Comparison of ENCODE assay signal across 1 cellular context in genomic region chr17:63519972-63520882, GRCh38.
A peak's percentile ranks its signal among the peaks of the same experiment; 100 is the strongest.
TF ChIP-seq lines count a peak whose summit lies in the region.

No MANE protein-coding gene starts in this region.

TF ChIP-seq in HepG2, 621 proteins besides CTCF, POLR2A, EP300 and RAD21 (continued from another document and continues in another):
- TF ChIP-seq ARID5B (CRISPR knock-in tag; IDR thresholded peaks at IDR 0.05) (peak; percentile 91), BRD4 (CRISPR knock-in tag; IDR thresholded peaks at IDR 0.05) (no peak), SAFB2 (CRISPR knock-in tag; IDR thresholded peaks at IDR 0.05; ENCODE audit: borderline replicate concordance, low read depth) (no peak; the same call in 1 of the 2 replicates), ZNF800 (CRISPR knock-in tag; IDR thresholded peaks at IDR 0.05) (no peak), HHEX (CRISPR knock-in tag; IDR thresholded peaks at IDR 0.05) (peak; percentile 100), ZNF510 (CRISPR knock-in tag; IDR thresholded peaks at IDR 0.05; ENCODE audit: low read depth) (no peak), ZFP37 (CRISPR knock-in tag; IDR thresholded peaks at IDR 0.05; ENCODE audit: borderline replicate concordance) (no peak), SKIL (CRISPR knock-in tag; IDR thresholded peaks at IDR 0.05; ENCODE audit: borderline replicate concordance) (peak; percentile 77; the same call in 1 of the 2 replicates), RFXAP (CRISPR knock-in tag; IDR thresholded peaks at IDR 0.05; ENCODE audit: borderline replicate concordance) (peak; percentile 68; the same call in 1 of the 2 replicates), HOXA3 (CRISPR knock-in tag; IDR thresholded peaks at IDR 0.05) (peak; percentile 84), NCOA2 (CRISPR knock-in tag; IDR thresholded peaks at IDR 0.05) (peak; percentile 84), ZNF367 (CRISPR knock-in tag; IDR thresholded peaks at IDR 0.05; ENCODE audit: borderline replicate concordance) (no peak), HNRNPL (IDR thresholded peaks at IDR 0.05; ENCODE audit: low read depth, low read length) (no peak), ONECUT2 (CRISPR knock-in tag; IDR thresholded peaks at IDR 0.05) (no peak), KAT7 (CRISPR knock-in tag; IDR thresholded peaks at IDR 0.05; ENCODE audit: borderline replicate concordance) (0 out of 2 replicates have a peak, but pooled peaks have one; percentile 7), NONO (IDR thresholded peaks at IDR 0.05) (no peak), NONO (CRISPR knock-in tag; conservative IDR thresholded peaks at IDR 0.05) (peak; percentile 94), ELF3 (CRISPR knock-in tag; IDR thresholded peaks at IDR 0.05) (peak; percentile 80), SETDB1 (CRISPR knock-in tag; IDR thresholded peaks at IDR 0.05; ENCODE audit: borderline replicate concordance) (no peak), ZNF431 (CRISPR knock-in tag; IDR thresholded peaks at IDR 0.05; ENCODE audit: borderline replicate concordance, low read depth) (peak; percentile 75; the same call in 1 of the 2 replicates), ZNF280D (CRISPR knock-in tag; IDR thresholded peaks at IDR 0.05) (peak; percentile 20; the same call in 1 of the 2 replicates), KLF15 (CRISPR knock-in tag; IDR thresholded peaks at IDR 0.05; ENCODE audit: borderline replicate concordance) (no peak), HINFP (CRISPR knock-in tag; IDR thresholded peaks at IDR 0.05; ENCODE audit: low read depth) (0 out of 2 replicates have a peak, but pooled peaks have one; percentile 38), XRCC5 (optimal IDR thresholded peaks at IDR 0.05; ENCODE audit: low read length) (peak; percentile 82), STAT5B (CRISPR knock-in tag; IDR thresholded peaks at IDR 0.05) (0 out of 2 replicates have a peak, but pooled peaks have one; percentile 47), ZNF703 (CRISPR knock-in tag; IDR thresholded peaks at IDR 0.05; ENCODE audit: borderline replicate concordance) (peak; percentile 97), HMG20A (CRISPR knock-in tag; IDR thresholded peaks at IDR 0.05; ENCODE audit: borderline replicate concordance) (peak; percentile 94; the same call in 1 of the 2 replicates), ZSCAN29 (CRISPR knock-in tag; conservative IDR thresholded peaks at IDR 0.05) (0 out of 2 replicates have a peak, but pooled peaks have one; percentile 25), KLF11 (CRISPR knock-in tag; IDR thresholded peaks at IDR 0.05) (peak; percentile 77; the same call in 1 of the 2 replicates), TBX2 (CRISPR knock-in tag; IDR thresholded peaks at IDR 0.05; ENCODE audit: borderline replicate concordance) (peak; percentile 98), GATA4 (IDR thresholded peaks at IDR 0.05; ENCODE audit: borderline replicate concordance, low read depth) (peak; percentile 26; the same call in 1 of the 2 replicates)
- TF ChIP-seq, protein P1, sequence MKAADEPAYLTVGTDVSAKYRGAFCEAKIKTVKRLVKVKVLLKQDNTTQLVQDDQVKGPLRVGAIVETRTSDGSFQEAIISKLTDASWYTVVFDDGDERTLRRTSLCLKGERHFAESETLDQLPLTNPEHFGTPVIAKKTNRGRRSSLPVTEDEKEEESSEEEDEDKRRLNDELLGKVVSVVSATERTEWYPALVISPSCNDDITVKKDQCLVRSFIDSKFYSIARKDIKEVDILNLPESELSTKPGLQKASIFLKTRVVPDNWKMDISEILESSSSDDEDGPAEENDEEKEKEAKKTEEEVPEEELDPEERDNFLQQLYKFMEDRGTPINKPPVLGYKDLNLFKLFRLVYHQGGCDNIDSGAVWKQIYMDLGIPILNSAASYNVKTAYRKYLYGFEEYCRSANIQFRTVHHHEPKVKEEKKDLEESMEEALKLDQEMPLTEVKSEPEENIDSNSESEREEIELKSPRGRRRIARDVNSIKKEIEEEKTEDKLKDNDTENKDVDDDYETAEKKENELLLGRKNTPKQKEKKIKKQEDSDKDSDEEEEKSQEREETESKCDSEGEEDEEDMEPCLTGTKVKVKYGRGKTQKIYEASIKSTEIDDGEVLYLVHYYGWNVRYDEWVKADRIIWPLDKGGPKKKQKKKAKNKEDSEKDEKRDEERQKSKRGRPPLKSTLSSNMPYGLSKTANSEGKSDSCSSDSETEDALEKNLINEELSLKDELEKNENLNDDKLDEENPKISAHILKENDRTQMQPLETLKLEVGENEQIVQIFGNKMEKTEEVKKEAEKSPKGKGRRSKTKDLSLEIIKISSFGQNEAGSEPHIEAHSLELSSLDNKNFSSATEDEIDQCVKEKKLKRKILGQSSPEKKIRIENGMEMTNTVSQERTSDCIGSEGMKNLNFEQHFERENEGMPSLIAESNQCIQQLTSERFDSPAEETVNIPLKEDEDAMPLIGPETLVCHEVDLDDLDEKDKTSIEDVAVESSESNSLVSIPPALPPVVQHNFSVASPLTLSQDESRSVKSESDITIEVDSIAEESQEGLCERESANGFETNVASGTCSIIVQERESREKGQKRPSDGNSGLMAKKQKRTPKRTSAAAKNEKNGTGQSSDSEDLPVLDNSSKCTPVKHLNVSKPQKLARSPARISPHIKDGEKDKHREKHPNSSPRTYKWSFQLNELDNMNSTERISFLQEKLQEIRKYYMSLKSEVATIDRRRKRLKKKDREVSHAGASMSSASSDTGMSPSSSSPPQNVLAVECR (CRISPR knock-in tag; IDR thresholded peaks at IDR 0.05; ENCODE audit: borderline replicate concordance) = peak; percentile 75; the same call in 1 of the 2 replicates
- TF ChIP-seq, protein P2, sequence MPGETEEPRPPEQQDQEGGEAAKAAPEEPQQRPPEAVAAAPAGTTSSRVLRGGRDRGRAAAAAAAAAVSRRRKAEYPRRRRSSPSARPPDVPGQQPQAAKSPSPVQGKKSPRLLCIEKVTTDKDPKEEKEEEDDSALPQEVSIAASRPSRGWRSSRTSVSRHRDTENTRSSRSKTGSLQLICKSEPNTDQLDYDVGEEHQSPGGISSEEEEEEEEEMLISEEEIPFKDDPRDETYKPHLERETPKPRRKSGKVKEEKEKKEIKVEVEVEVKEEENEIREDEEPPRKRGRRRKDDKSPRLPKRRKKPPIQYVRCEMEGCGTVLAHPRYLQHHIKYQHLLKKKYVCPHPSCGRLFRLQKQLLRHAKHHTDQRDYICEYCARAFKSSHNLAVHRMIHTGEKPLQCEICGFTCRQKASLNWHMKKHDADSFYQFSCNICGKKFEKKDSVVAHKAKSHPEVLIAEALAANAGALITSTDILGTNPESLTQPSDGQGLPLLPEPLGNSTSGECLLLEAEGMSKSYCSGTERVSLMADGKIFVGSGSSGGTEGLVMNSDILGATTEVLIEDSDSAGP (CRISPR knock-in tag; IDR thresholded peaks at IDR 0.05; ENCODE audit: borderline replicate concordance) = peak; percentile 74
- TF ChIP-seq, protein P3, sequence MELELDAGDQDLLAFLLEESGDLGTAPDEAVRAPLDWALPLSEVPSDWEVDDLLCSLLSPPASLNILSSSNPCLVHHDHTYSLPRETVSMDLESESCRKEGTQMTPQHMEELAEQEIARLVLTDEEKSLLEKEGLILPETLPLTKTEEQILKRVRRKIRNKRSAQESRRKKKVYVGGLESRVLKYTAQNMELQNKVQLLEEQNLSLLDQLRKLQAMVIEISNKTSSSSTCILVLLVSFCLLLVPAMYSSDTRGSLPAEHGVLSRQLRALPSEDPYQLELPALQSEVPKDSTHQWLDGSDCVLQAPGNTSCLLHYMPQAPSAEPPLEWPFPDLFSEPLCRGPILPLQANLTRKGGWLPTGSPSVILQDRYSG (CRISPR knock-in tag; IDR thresholded peaks at IDR 0.05) = no peak
- TF ChIP-seq, protein P4, sequence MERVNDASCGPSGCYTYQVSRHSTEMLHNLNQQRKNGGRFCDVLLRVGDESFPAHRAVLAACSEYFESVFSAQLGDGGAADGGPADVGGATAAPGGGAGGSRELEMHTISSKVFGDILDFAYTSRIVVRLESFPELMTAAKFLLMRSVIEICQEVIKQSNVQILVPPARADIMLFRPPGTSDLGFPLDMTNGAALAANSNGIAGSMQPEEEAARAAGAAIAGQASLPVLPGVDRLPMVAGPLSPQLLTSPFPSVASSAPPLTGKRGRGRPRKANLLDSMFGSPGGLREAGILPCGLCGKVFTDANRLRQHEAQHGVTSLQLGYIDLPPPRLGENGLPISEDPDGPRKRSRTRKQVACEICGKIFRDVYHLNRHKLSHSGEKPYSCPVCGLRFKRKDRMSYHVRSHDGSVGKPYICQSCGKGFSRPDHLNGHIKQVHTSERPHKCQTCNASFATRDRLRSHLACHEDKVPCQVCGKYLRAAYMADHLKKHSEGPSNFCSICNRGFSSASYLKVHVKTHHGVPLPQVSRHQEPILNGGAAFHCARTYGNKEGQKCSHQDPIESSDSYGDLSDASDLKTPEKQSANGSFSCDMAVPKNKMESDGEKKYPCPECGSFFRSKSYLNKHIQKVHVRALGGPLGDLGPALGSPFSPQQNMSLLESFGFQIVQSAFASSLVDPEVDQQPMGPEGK (CRISPR knock-in tag; IDR thresholded peaks at IDR 0.05) = peak; percentile 83
